Comparison of ENCODE assay signal across 1 cellular context in genomic region chr20:31595654-31596411, GRCh38.
A peak's percentile ranks its signal among the peaks of the same experiment; 100 is the strongest.
TF ChIP-seq lines count a peak whose summit lies in the region.

No MANE protein-coding gene starts in this region.

TF ChIP-seq in A549, 52 proteins besides CTCF, POLR2A, EP300 and RAD21 (continued from another document):
- TF ChIP-seq USF2 (IDR thresholded peaks at IDR 0.05) (peak; percentile 94), TFCP2L1 (CRISPR knock-in tag; IDR thresholded peaks at IDR 0.05) (0 out of 2 replicates have a peak, but pooled peaks have one; percentile 2), FOSL2 (IDR thresholded peaks at IDR 0.05) (no peak), FOSL2 (CRISPR knock-in tag; IDR thresholded peaks at IDR 0.05) (peak; percentile 32; the same call in 1 of the 2 replicates), BCL3 (IDR thresholded peaks at IDR 0.05) (0 out of 3 replicates have a peak, but pooled peaks have one; percentile 11), HDAC2 (IDR thresholded peaks at IDR 0.05) (peak; percentile 88; the same call in 1 of the 2 replicates), E2F6 (IDR thresholded peaks at IDR 0.05; ENCODE audit: borderline replicate concordance, low read depth) (no peak; the same call in 1 of the 2 replicates), KDM1A (IDR thresholded peaks at IDR 0.05; ENCODE audit: low read depth) (peak; percentile 66), ESRRA (IDR thresholded peaks at IDR 0.05; ENCODE audit: borderline replicate concordance, low read length) (no peak), SMC3 (IDR thresholded peaks at IDR 0.05) (peak; percentile 22; the same call in 1 of the 3 replicates), HMGXB4 (CRISPR knock-in tag; IDR thresholded peaks at IDR 0.05; ENCODE audit: borderline replicate concordance) (no peak)
